ENCODE assay signal across 25 cellular contexts in genomic region chr19:18609717-18610051, GRCh38. TPM values are rescaled to one million over a fixed set of nuclear protein-coding genes. Genes with fewer than 3 reads are reported as not detected.
"Had no signal": no experiment of that assay in that cellular context is flagged by ENCODE, and none has a peak within 500 bp of the region (broad histone marks: within the 10 kb centered on the region; RNA-seq: fewer than 3 reads in every experiment).

No MANE protein-coding gene starts in this region.

- H3K9me3 Mint-ChIP-seq: memory B cell; natural killer cell; stimulated activated memory B cell treated with anti-CD40 and anti-IgM and Interleukin-4, amounts not matched to agents 10 μg/mL and 1 μg/mL and 100 μg/mL, for 72 hours; stimulated activated naive CD8-positive, alpha-beta T cell treated with anti-CD3 and anti-CD28 coated beads, Interleukin-15, Interleukin-2, amounts not matched to agents 100 ng/mL and 50 ng/mL, for 24 hours had no signal

- FAIRE-seq: endometrium, islet of Langerhans had no signal

- H2AFZ ChIP-seq: hepatocyte had no signal

- H3K27ac Mint-ChIP-seq: memory B cell; natural killer cell; stimulated activated memory B cell treated with anti-CD40 and anti-IgM and Interleukin-4, amounts not matched to agents 10 μg/mL and 1 μg/mL and 100 μg/mL, for 72 hours; stimulated activated naive CD8-positive, alpha-beta T cell treated with anti-CD3 and anti-CD28 coated beads, Interleukin-15, Interleukin-2, amounts not matched to agents 100 ng/mL and 50 ng/mL, for 24 hours had no signal

- H3K4me3 ChIP-seq: coronary artery, gastroesophageal sphincter, heart left ventricle, hepatocyte, lung, prostate gland, right atrium auricular region, skin epidermis, spleen, thoracic aorta, tibial nerve, vagina had no signal

- H3K79me2 ChIP-seq: hepatocyte had no signal

- H3K9me3 ChIP-seq: gastroesophageal sphincter, heart left ventricle, prostate gland, right atrium auricular region, spleen, thoracic aorta, tibial nerve, vagina had no signal

- H3K36me3 Mint-ChIP-seq: memory B cell; natural killer cell; stimulated activated memory B cell treated with anti-CD40 and anti-IgM and Interleukin-4, amounts not matched to agents 10 μg/mL and 1 μg/mL and 100 μg/mL, for 72 hours had no signal

- ATAC-seq: gastroesophageal sphincter; heart left ventricle; left colon; left ventricle myocardium superior; natural killer cell; stimulated activated memory B cell treated with anti-CD40 and anti-IgM and Interleukin-4, amounts not matched to agents 10 μg/mL and 1 μg/mL and 100 μg/mL, for 72 hours had no signal

- DNase-seq: dermis blood vessel endothelial cell; effector memory CD4-positive, alpha-beta T cell; foreskin fibroblast; heart left ventricle; left colon; left ventricle myocardium superior; natural killer cell; spleen; stimulated activated CD4-positive, alpha-beta T cell treated with anti-CD3 and anti-CD28 coated beads, Interleukin-4, amount 100 ng/mL, for 4 hours had no signal

- H3K4me3 Mint-ChIP-seq: memory B cell; stimulated activated memory B cell treated with anti-CD40 and anti-IgM and Interleukin-4, amounts not matched to agents 10 μg/mL and 1 μg/mL and 100 μg/mL, for 72 hours; stimulated activated naive CD8-positive, alpha-beta T cell treated with anti-CD3 and anti-CD28 coated beads, Interleukin-15, Interleukin-2, amounts not matched to agents 100 ng/mL and 50 ng/mL, for 24 hours had no signal

- H3K36me3 ChIP-seq: gastroesophageal sphincter, heart left ventricle, prostate gland, right atrium auricular region, spleen, thoracic aorta, tibial nerve, vagina had no signal

- H3K27ac ChIP-seq: coronary artery, gastroesophageal sphincter, heart left ventricle, hepatocyte, prostate gland, right atrium auricular region, skin epidermis, spleen, thoracic aorta, tibial nerve, vagina had no signal

RNA-seq across cellular contexts. Expression of gene TMEM59L, which starts 3.0 kb away (rescaled TPM):
- total RNA-seq: mononuclear cell, natural killer cell had no signal

RNA-seq across cellular contexts. Expression of gene CRLF1, which starts 3.1 kb away (rescaled TPM):
- total RNA-seq: dermis blood vessel endothelial cell, natural killer cell had no signal
